In genomic region chr12:232731-233614, GRCh38 we compare ENCODE assay signal across 1 cellular context.
TF ChIP-seq lines count a peak whose summit lies in the region.

No MANE protein-coding gene starts in this region.

TF ChIP-seq in Ishikawa, 13 proteins besides CTCF, POLR2A, EP300 and RAD21 (continued from another document):
- no peak for TF ChIP-seq REST (IDR thresholded peaks at IDR 0.05; ENCODE audit: low read depth)
